ENCODE assay signal across 10 cellular contexts in genomic region chr14:32724864-32725550, GRCh38.
DNase-seq lines count a peak whose midpoint lies in the region; ATAC-seq and TF ChIP-seq lines count a peak whose summit lies in the region.
"Had no signal": no experiment of that assay in that cellular context is flagged by ENCODE, and none has a peak within 500 bp of the region (broad histone marks: within the 10 kb centered on the region; RNA-seq: fewer than 3 reads in every experiment).

No MANE protein-coding gene starts in this region.

- no peak overlapping the region for H3K27ac ChIP-seq in H9 (ENCODE audit: insufficient read length, low read depth, low read length)

- H3K36me3 ChIP-seq in skeletal muscle satellite cell (ENCODE audit: insufficient read depth, low read length) = no peaks in the 10 kb centered on the region

- ATAC-seq in GM19035 (IDR thresholded peaks at IDR 0.05; ENCODE audit: unreplicated experiment) = no peak

- no peak overlapping the region for H3K14ac ChIP-seq in H9 (ENCODE audit: insufficient read depth, low read length)

- H3K9me3 ChIP-seq in skeletal muscle satellite cell (replicated peaks; ENCODE audit: low read length) (no peaks in the 10 kb centered on the region), H9 (ENCODE audit: control insufficient read depth, low read depth, low read length) (no peaks in the 10 kb centered on the region)

- H4K20me1 ChIP-seq in H9 (ENCODE audit: control insufficient read depth, insufficient read depth, insufficient read length) = no peaks in the 10 kb centered on the region

- H2BK5ac ChIP-seq in H9 (ENCODE audit: insufficient read length, low read length) = no peak overlapping the region

- H3K23ac ChIP-seq in H9 (ENCODE audit: insufficient read length, low read depth, low read length) = no peak overlapping the region

- H3K4me1 ChIP-seq in skeletal muscle satellite cell (ENCODE audit: control insufficient read depth, insufficient read depth, low read length) = peaks cover 20% of the 10 kb centered on the region
- no peaks in the 10 kb centered on the region for H3K4me1 ChIP-seq in H9 (ENCODE audit: insufficient read depth, low read length)

- no peaks in the 10 kb centered on the region for H3K79me1 ChIP-seq in H9 (ENCODE audit: insufficient read depth, low read depth, low read length, poor library complexity, severe bottlenecking)

- H3K36me3 Mint-ChIP-seq in immature natural killer cell (no peaks in the 10 kb centered on the region), H9 (ENCODE audit: insufficient read depth in 1 of 3, low read depth in 3 of 3) (no peaks in the 10 kb centered on the region)
- H3K36me3 Mint-ChIP-seq: memory B cell had no signal

- H3K4me1 Mint-ChIP-seq in immature natural killer cell (no peaks in the 10 kb centered on the region), H9 (peaks cover 9 to 13% of the 10 kb centered on the region in 2 experiments)
- H3K4me1 Mint-ChIP-seq: memory B cell had no signal

- DNase-seq in H4 (ENCODE audit: low spot score) (peak; percentile 82), amniotic stem cell (lab: John Stamatoyannopoulos, UW) (peak; percentile 18), head of caudate nucleus (peak in 25 of 42 donors; percentile 10 to 70 (median 38)), immature natural killer cell (no peak), H9 (no peak), SIG-M5 treated with dmso at 0.1 percent for 504 hours (lab: John Stamatoyannopoulos, UW; ENCODE audit: unreplicated experiment) (no peak)
- DNase-seq: NCI-H1930 had no signal

- no peak for TF ChIP-seq CTCF in H9 (conservative IDR thresholded peaks at IDR 0.05)

- no peak overlapping the region for H2BK120ac ChIP-seq in H9 (ENCODE audit: low read depth, low read length, poor library complexity, severe bottlenecking)

- H2BK12ac ChIP-seq in H9 (ENCODE audit: insufficient read length, low read depth, low read length) = no peak overlapping the region

- no peak overlapping the region for H3K4ac ChIP-seq in H9 (ENCODE audit: low read depth, low read length)

- no peak overlapping the region for H2AK5ac ChIP-seq in H9 (ENCODE audit: insufficient read length, low read length)

- H3K4me3 Mint-ChIP-seq in immature natural killer cell (no peak overlapping the region), H9 (no peak overlapping the region)
- H3K4me3 Mint-ChIP-seq: memory B cell had no signal

- H3K9me3 Mint-ChIP-seq in immature natural killer cell (peaks cover 9 to 24% (median 17%) of the 10 kb centered on the region in 6 donors), H9 (no peaks in the 10 kb centered on the region)
- H3K9me3 Mint-ChIP-seq: memory B cell had no signal

- H4K91ac ChIP-seq in H9 (ENCODE audit: insufficient read length, low read depth, low read length) = no peak overlapping the region

- H3K56ac ChIP-seq in H9 (ENCODE audit: insufficient read length, low read depth, low read length) = no peak overlapping the region

- H4K5ac ChIP-seq in H9 (ENCODE audit: insufficient read length, low read depth, low read length) = no peak overlapping the region

- H3K23me2 ChIP-seq in H9 (ENCODE audit: insufficient read length, low read depth, low read length, poor library complexity, severe bottlenecking) = no peaks in the 10 kb centered on the region

- no peaks in the 10 kb centered on the region for H3K79me2 ChIP-seq in H9 (ENCODE audit: insufficient read depth, low read length)

- H3K27ac Mint-ChIP-seq in immature natural killer cell = no peak overlapping the region
- 0 out of 7 replicates have a peak overlapping the region, but pooled peaks of 1 of the 3 experiments have one; percentile 27 for H3K27ac Mint-ChIP-seq in H9
- H3K27ac Mint-ChIP-seq: memory B cell had no signal

- H3T11ph ChIP-seq in H9 (ENCODE audit: low read length) = no peak overlapping the region

- H3K9ac ChIP-seq in skeletal muscle satellite cell (ENCODE audit: low read depth, low read length) (peak overlapping the region; percentile 62), H9 (ENCODE audit: extremely low read depth, insufficient read length, low read length) (no peak overlapping the region)

- peak overlapping the region; percentile 62 for H3K4me3 ChIP-seq in skeletal muscle satellite cell (ENCODE audit: low read length)

- no peaks in the 10 kb centered on the region for H3K27me3 ChIP-seq in skeletal muscle satellite cell (ENCODE audit: control insufficient read depth, insufficient read depth, low read length)
- H3K27me3 ChIP-seq in H9 (ENCODE audit: insufficient read depth, low read length) = no peaks in the 10 kb centered on the region

- H4K8ac ChIP-seq in H9 (replicated peaks; ENCODE audit: insufficient read length, low read depth, low read length) = no peak overlapping the region

- no peak overlapping the region for H3K18ac ChIP-seq in H9 (ENCODE audit: insufficient read length, low read depth, low read length)

- no peak overlapping the region for H2BK15ac ChIP-seq in H9 (ENCODE audit: low read depth, low read length)

- H3K4me2 ChIP-seq in skeletal muscle satellite cell (ENCODE audit: low read length) (peak overlapping the region; percentile 80), H9 (ENCODE audit: insufficient read depth, insufficient read length, low read length) (no peak overlapping the region)

- intact Hi-C loops in head of caudate nucleus (cut with DNase I) = loop anchor here (5.0 kb wide), 2 partner anchors 97 to 212 kb away; partner anchors contain the start of gene NPAS3

- peaks cover 0 to 2% (median 0%) of the 10 kb centered on the region in 3 donors for H3K27me3 Mint-ChIP-seq in immature natural killer cell (ENCODE audit: low read depth in 3 of 3)
- H3K27me3 Mint-ChIP-seq in H9 (ENCODE audit: low read depth) = no peaks in the 10 kb centered on the region

- H2BK20ac ChIP-seq in H9 (ENCODE audit: low read depth, low read length, poor library complexity, severe bottlenecking) = no peak overlapping the region

- WGBS in H9 (ENCODE audit: extremely low coverage, insufficient read length, low lambda C conversion rate) = no CpG with 5 or more reads among the region's 7 CpGs

- H2AFZ ChIP-seq in H9 (ENCODE audit: low read length) = no peak overlapping the region

Comparison
In these comparisons a context has a peak if more than half of its experiments do, and no peak if none do; other contexts are left out.
1. DNase-seq: peak in H4 (single experiment), amniotic stem cell (single experiment) and head of caudate nucleus (25 of 42); none in immature natural killer cell (0 of 3), H9 (single experiment) and SIG-M5 treated with dmso at 0.1 percent for 504 hours (single experiment).